ENCODE assay signal across 21 cellular contexts in genomic region chrX:110222497-110223257, GRCh38.
"Had no signal": no experiment of that assay in that cellular context is flagged by ENCODE, and none has a peak within 500 bp of the region (broad histone marks: within the 10 kb centered on the region; RNA-seq: fewer than 3 reads in every experiment).

No MANE protein-coding gene starts in this region.

- H3K4me1 ChIP-seq: heart left ventricle, psoas muscle, transverse colon had no signal

- H3K4me1 Mint-ChIP-seq: nephron progenitor cell had no signal

- H3K27me3 Mint-ChIP-seq: naive thymus-derived CD4-positive, alpha-beta T cell had no signal

- H3K27me3 ChIP-seq: stomach, transverse colon had no signal

- H3K9me3 Mint-ChIP-seq: endodermal cell, nephron progenitor cell had no signal

- H3K36me3 ChIP-seq: heart left ventricle, stomach, thoracic aorta, transverse colon had no signal

- H3K27ac Mint-ChIP-seq: endodermal cell, nephron progenitor cell had no signal

- H3K4me3 Mint-ChIP-seq: endodermal cell; naive thymus-derived CD4-positive, alpha-beta T cell; nephron progenitor cell had no signal

- DNase-seq: effector CD4-positive, alpha-beta T cell; endodermal cell; heart left ventricle; hippocampal formation; left colon; left ventricle myocardium superior; naive thymus-derived CD4-positive, alpha-beta T cell; nephron progenitor cell; psoas muscle; retina; stimulated activated CD4-positive, alpha-beta T cell treated with anti-CD3 and anti-CD28 coated beads, Interleukin-2, amount 100 ng/mL, for 24 hours; stimulated activated naive CD4-positive, alpha-beta T cell; stomach; substantia nigra; transverse colon had no signal

- FAIRE-seq: frontal cortex had no signal

- H3K4me3 ChIP-seq: coronary artery, heart left ventricle, lung, psoas muscle, skin epidermis, stomach, thoracic aorta, transverse colon had no signal

- ATAC-seq: heart left ventricle; left colon; left ventricle myocardium superior; naive thymus-derived CD4-positive, alpha-beta T cell; psoas muscle; sciatic nerve had no signal

- H3K27ac ChIP-seq: coronary artery, heart left ventricle, psoas muscle, skin epidermis, stomach, thoracic aorta, transverse colon had no signal

- H3K9me3 ChIP-seq: heart left ventricle, psoas muscle, stomach, thoracic aorta, transverse colon had no signal
